Comparison of ENCODE assay signal across 21 cellular contexts in genomic region chr6:149225370-149225769, GRCh38.
A peak's percentile ranks its signal among the peaks of the same experiment; 100 is the strongest.
DNase-seq lines count a peak whose midpoint lies in the region; ATAC-seq, FAIRE-seq and TF ChIP-seq lines count a peak whose summit lies in the region.
"Had no signal": no experiment of that assay in that cellular context is flagged by ENCODE, and none has a peak within 500 bp of the region (broad histone marks: within the 10 kb centered on the region; RNA-seq: fewer than 3 reads in every experiment).

No MANE protein-coding gene starts in this region.

- H3K4me1 ChIP-seq in liver (ENCODE audit: control insufficient read depth in 4 of 4, insufficient read depth in 4 of 4, low read length in 3 of 4) (peaks cover 0 to 35% (median 26%) of the 10 kb centered on the region in 4 donors), HepG2 (ENCODE audit: insufficient read depth, low read length) (peaks cover 20% of the 10 kb centered on the region), subcutaneous abdominal adipose tissue (ENCODE audit: control insufficient read depth in 5 of 5, insufficient read depth in 5 of 5, low read length in 5 of 5) (peaks cover 3 to 36% (median 30%) of the 10 kb centered on the region in 5 donors)

- TF ChIP-seq POLR2A in HepG2 (IDR thresholded peaks at IDR 0.05; ENCODE audit: insufficient read depth in 1 of 2, low read depth in 2 of 2, low read length in 2 of 2): no peak

- peak overlapping the region; percentile 35 to 93 (median 74) for H3K27ac Mint-ChIP-seq in nephron
- no peak overlapping the region for H3K27ac Mint-ChIP-seq in activated CD4-positive, alpha-beta memory T cell treated with anti-CD3 and anti-CD28 coated beads for 36 hours
- H3K27ac Mint-ChIP-seq in activated T-cell treated with anti-CD3 and anti-CD28 coated beads, Interleukin-2, amount 50 U/mL, for 72 hours: no peak overlapping the region
- H3K27ac Mint-ChIP-seq: CD4-positive, CD25-positive, alpha-beta regulatory T cell; GM23338 had no signal

- no peak for TF ChIP-seq EP300 in HepG2 (IDR thresholded peaks at IDR 0.05; ENCODE audit: low read depth in 2 of 2, low read length in 2 of 2)
- no peak for TF ChIP-seq EP300 in HepG2 (CRISPR knock-in tag; IDR thresholded peaks at IDR 0.05; ENCODE audit: borderline replicate concordance)

- no peaks in the 10 kb centered on the region for H3K36me3 Mint-ChIP-seq in nephron (ENCODE audit: low read depth)
- H3K36me3 Mint-ChIP-seq in activated CD4-positive, alpha-beta memory T cell treated with anti-CD3 and anti-CD28 coated beads for 36 hours: no peaks in the 10 kb centered on the region
- H3K36me3 Mint-ChIP-seq in activated T-cell treated with anti-CD3 and anti-CD28 coated beads, Interleukin-2, amount 50 U/mL, for 72 hours (ENCODE audit: insufficient read depth in 2 of 2): peaks cover 0 to 1% of the 10 kb centered on the region in 2 donors
- H3K36me3 Mint-ChIP-seq: CD4-positive, CD25-positive, alpha-beta regulatory T cell had no signal

- H2AFZ ChIP-seq in HepG2 (ENCODE audit: low read length): no peak overlapping the region

- peak; percentile 16 to 25 for TF ChIP-seq RAD21 in liver (IDR thresholded peaks at IDR 0.05)
- TF ChIP-seq RAD21 in HepG2 (CRISPR knock-in tag; IDR thresholded peaks at IDR 0.05): no peak

- H3K27me3 ChIP-seq in liver (ENCODE audit: control insufficient read depth in 4 of 4, insufficient read depth in 4 of 4, low read length in 3 of 4) (no peaks in the 10 kb centered on the region), HepG2 (ENCODE audit: control insufficient read depth in 1 of 2, insufficient read depth in 2 of 2, low read length in 2 of 2) (peaks cover 0 to 28% of the 10 kb centered on the region in 2 experiments; a peak in 4 of 5 replicates), subcutaneous abdominal adipose tissue (ENCODE audit: control insufficient read depth in 5 of 5, insufficient read depth in 4 of 5, low read length in 5 of 5) (no peaks in the 10 kb centered on the region)
- H3K27me3 ChIP-seq: BE2C had no signal

- no peaks in the 10 kb centered on the region for H3K79me2 ChIP-seq in HepG2 (ENCODE audit: insufficient read depth, low read length)

- DNase-seq in HepG2 (ENCODE audit: low spot score): no peak
- DNase-seq in left colon: peak in 1 of 2 donors; percentile 40
- no peak for DNase-seq in activated CD4-positive, alpha-beta memory T cell treated with anti-CD3 and anti-CD28 coated beads for 36 hours
- no peak for DNase-seq in activated T-cell treated with anti-CD3 and anti-CD28 coated beads, Interleukin-2, amount 50 U/mL, for 72 hours
- no peak for DNase-seq in DMS114 treated with DMSO at 0.1 percent for 48 hours (lab: John Stamatoyannopoulos, UW; ENCODE audit: unreplicated experiment)
- DNase-seq: ACHN; BE2C; C1 segment of cervical spinal cord; Caco-2; CD4-positive, CD25-positive, alpha-beta regulatory T cell; DMS153; DMS79; GDM1; HCEC 1CT had no signal

- H3K9me3 Mint-ChIP-seq in nephron: no peaks in the 10 kb centered on the region
- no peaks in the 10 kb centered on the region for H3K9me3 Mint-ChIP-seq in activated CD4-positive, alpha-beta memory T cell treated with anti-CD3 and anti-CD28 coated beads for 36 hours
- no peaks in the 10 kb centered on the region for H3K9me3 Mint-ChIP-seq in activated T-cell treated with anti-CD3 and anti-CD28 coated beads, Interleukin-2, amount 50 U/mL, for 72 hours
- H3K9me3 Mint-ChIP-seq: CD4-positive, CD25-positive, alpha-beta regulatory T cell; GM23338 had no signal

- FAIRE-seq in HepG2 (lab: Jason Lieb, UNC): no peak
- FAIRE-seq: A204.1, D721Med, H54 had no signal

- H3K36me3 ChIP-seq in liver (ENCODE audit: control insufficient read depth in 4 of 4, insufficient read depth in 3 of 4, low read depth in 1 of 4, low read length in 3 of 4): no peaks in the 10 kb centered on the region
- no peaks in the 10 kb centered on the region for H3K36me3 ChIP-seq in HepG2 (replicated peaks in 1 of 2; ENCODE audit: control insufficient read depth in 1 of 2, insufficient read depth in 2 of 2, low read length in 2 of 2)
- H3K36me3 ChIP-seq in subcutaneous abdominal adipose tissue (ENCODE audit: control insufficient read depth in 5 of 5, insufficient read depth in 5 of 5, low read length in 5 of 5): no peaks in the 10 kb centered on the region
- H3K36me3 ChIP-seq: BE2C had no signal

- ATAC-seq in HepG2 (no peak), left colon (peak; percentile 95)
- no peak for ATAC-seq in activated T-cell treated with anti-CD3 and anti-CD28 coated beads, Interleukin-2, amount 50 U/mL, for 72 hours (replicated peaks in 1 of 2)

- in situ Hi-C loops in HepG2 (cut with HindIII; ENCODE audit: extremely low pct_ligation_motif_present, low pct_unique_long_range_greater_than_20kb): no loop called here

- H3K4me1 Mint-ChIP-seq in nephron: peaks cover 63% of the 10 kb centered on the region
- H3K4me1 Mint-ChIP-seq in activated CD4-positive, alpha-beta memory T cell treated with anti-CD3 and anti-CD28 coated beads for 36 hours (ENCODE audit: low read depth): peaks cover 6% of the 10 kb centered on the region
- H3K4me1 Mint-ChIP-seq in activated T-cell treated with anti-CD3 and anti-CD28 coated beads, Interleukin-2, amount 50 U/mL, for 72 hours (ENCODE audit: low read depth): peaks cover 20% of the 10 kb centered on the region

- no peak overlapping the region for H3K4me2 ChIP-seq in HepG2 (ENCODE audit: low read depth, low read length)
- H3K4me2 ChIP-seq: GM23338 had no signal

- BruUV-seq in HepG2 (replicated peaks; lab: Mats Ljungman, UMichigan): no TSS peak

- intact Hi-C loops in HepG2 (cut with micrococcal nuclease; ENCODE audit: unreplicated experiment) (no loop called here), left colon (cut with DNase I, micrococcal nuclease) (no loop called here)
- intact Hi-C loops in activated CD4-positive, alpha-beta memory T cell treated with anti-CD3 and anti-CD28 coated beads for 36 hours (cut with micrococcal nuclease): no loop called here

- POLR2A ChIA-PET in HepG2 (lab: Yijun Ruan, JAX): no interaction called here
- POLR2A ChIA-PET in activated CD4-positive, alpha-beta memory T cell treated with anti-CD3 and anti-CD28 coated beads for 36 hours (lab: Charles Lee): no interaction called here

- H3K27me3 Mint-ChIP-seq in nephron (ENCODE audit: low read depth): peaks cover 4% of the 10 kb centered on the region
- H3K27me3 Mint-ChIP-seq in activated CD4-positive, alpha-beta memory T cell treated with anti-CD3 and anti-CD28 coated beads for 36 hours: no peaks in the 10 kb centered on the region
- H3K27me3 Mint-ChIP-seq in activated T-cell treated with anti-CD3 and anti-CD28 coated beads, Interleukin-2, amount 50 U/mL, for 72 hours (ENCODE audit: low read depth): no peaks in the 10 kb centered on the region
- H3K27me3 Mint-ChIP-seq: CD4-positive, CD25-positive, alpha-beta regulatory T cell had no signal

- TF ChIP-seq CTCF in liver (IDR thresholded peaks at IDR 0.05; ENCODE audit: low read depth, low read length, missing input control) (no peak), HepG2 (CRISPR knock-in tag; IDR thresholded peaks at IDR 0.05) (no peak), nephron (IDR thresholded peaks at IDR 0.05; ENCODE audit: unreplicated experiment in 3 of 3) (no peak)

- H4K20me1 ChIP-seq in HepG2 (ENCODE audit: insufficient read depth, low read length): no peaks in the 10 kb centered on the region

- no peak overlapping the region for H3K4me3 Mint-ChIP-seq in nephron
- no peak overlapping the region for H3K4me3 Mint-ChIP-seq in activated CD4-positive, alpha-beta memory T cell treated with anti-CD3 and anti-CD28 coated beads for 36 hours
- no peak overlapping the region for H3K4me3 Mint-ChIP-seq in activated T-cell treated with anti-CD3 and anti-CD28 coated beads, Interleukin-2, amount 50 U/mL, for 72 hours
- H3K4me3 Mint-ChIP-seq: CD4-positive, CD25-positive, alpha-beta regulatory T cell; GM23338 had no signal

- no peak overlapping the region for H3K27ac ChIP-seq in liver (ENCODE audit: low read depth in 1 of 2, low read length in 2 of 2)
- no peak overlapping the region for H3K27ac ChIP-seq in HepG2 (ENCODE audit: extremely low read length, insufficient read depth, low read length)
- peak overlapping the region; percentile 69 for H3K27ac ChIP-seq in subcutaneous abdominal adipose tissue (ENCODE audit: low read depth, low read length)

- H3K9ac ChIP-seq in liver (ENCODE audit: low read depth in 1 of 2, low read length in 2 of 2): no peak overlapping the region
- no peak overlapping the region for H3K9ac ChIP-seq in HepG2 (ENCODE audit: insufficient read depth, low read depth, low read length)
- H3K9ac ChIP-seq in subcutaneous abdominal adipose tissue (ENCODE audit: low read length in 5 of 5): no peak overlapping the region

- CTCF ChIA-PET in HepG2 (lab: Yijun Ruan, JAX; ENCODE audit: low intra/inter-chr PET ratio, low total read pairs): no interaction called here
- CTCF ChIA-PET in activated CD4-positive, alpha-beta memory T cell treated with anti-CD3 and anti-CD28 coated beads for 36 hours (lab: Charles Lee): no interaction called here

- H3K4me3 ChIP-seq in liver (ENCODE audit: low read depth in 1 of 3, low read length in 3 of 3) (no peak overlapping the region), HepG2 (replicated peaks in 1 of 3; ENCODE audit: insufficient read depth in 1 of 3, low read depth in 2 of 3, low read length in 3 of 3) (no peak overlapping the region), subcutaneous abdominal adipose tissue (ENCODE audit: low read depth in 1 of 5, low read length in 5 of 5) (no peak overlapping the region)
- H3K4me3 ChIP-seq: GM23338 had no signal

- H3K9me3 ChIP-seq in liver (ENCODE audit: control insufficient read depth in 4 of 4, low read length in 3 of 4): no peaks in the 10 kb centered on the region
- no peaks in the 10 kb centered on the region for H3K9me3 ChIP-seq in HepG2 (ENCODE audit: low read length)
- H3K9me3 ChIP-seq in subcutaneous abdominal adipose tissue (ENCODE audit: control insufficient read depth in 5 of 5, low read length in 5 of 5): no peaks in the 10 kb centered on the region
- H3K9me3 ChIP-seq: BE2C, Caco-2 had no signal

- 34% methylated on average over 3 of the region's 3 CpGs for WGBS in liver
- 68% methylated on average over 3 of the region's 3 CpGs for WGBS in HepG2 (ENCODE audit: low lambda C conversion rate)

TF ChIP-seq in liver, 16 proteins besides CTCF, POLR2A, EP300 and RAD21:
- TF ChIP-seq YY1 (IDR thresholded peaks at IDR 0.05) (peak; percentile 22), RXRA (IDR thresholded peaks at IDR 0.05) (peak in 1 of 2 donors; percentile 12), EGR1 (IDR thresholded peaks at IDR 0.05; ENCODE audit: low read depth in 2 of 2) (no peak), HNF4A (conservative IDR thresholded peaks at IDR 0.05) (peak; percentile 22 to 65)

TF ChIP-seq in HepG2, 621 proteins besides CTCF, POLR2A, EP300 and RAD21 (continues in another document):
- no peak for TF ChIP-seq ZBTB37 (CRISPR knock-in tag; IDR thresholded peaks at IDR 0.05)

Comparison
In these comparisons a context has a peak if more than half of its experiments do, and no peak if none do; other contexts are left out.
1. H3K27ac Mint-ChIP-seq: peak in nephron (3 of 3); none in activated CD4-positive, alpha-beta memory T cell treated with anti-CD3 and anti-CD28 coated beads for 36 hours (single experiment) and activated T-cell treated with anti-CD3 and anti-CD28 coated beads, Interleukin-2, amount 50 U/mL, for 72 hours (single experiment).